ENCODE assay signal across 22 cellular contexts in the genomic region with DNA sequence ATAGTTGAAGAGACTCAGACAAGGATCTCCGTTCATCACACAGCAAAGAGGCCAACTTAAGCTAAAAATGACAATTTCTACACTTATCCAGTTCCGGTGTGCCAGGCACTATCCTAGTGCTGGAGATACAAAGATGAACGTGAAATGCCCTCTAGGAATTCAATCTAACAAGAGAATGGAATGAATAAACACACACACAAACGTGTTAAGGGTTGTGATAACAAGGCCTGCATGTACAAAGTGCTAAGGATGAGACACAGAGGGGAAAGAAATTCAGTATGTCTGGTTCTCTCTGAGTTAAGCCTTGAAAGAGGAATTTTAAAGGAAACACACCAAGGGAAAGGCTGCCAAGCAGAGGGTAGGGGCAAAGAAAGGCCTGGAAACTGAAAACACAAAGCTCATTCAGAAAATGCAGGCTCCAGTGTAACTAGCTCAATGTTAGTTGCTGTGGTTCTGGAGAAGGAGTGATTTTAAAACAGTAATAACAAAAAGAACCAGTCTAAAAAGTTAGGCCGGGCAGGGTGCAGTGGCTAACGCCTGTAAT.
DNase-seq lines count a peak whose midpoint lies in the region; TF ChIP-seq lines count a peak whose summit lies in the region.
"Had no signal": no experiment of that assay in that cellular context is flagged by ENCODE, and none has a peak within 500 bp of the region (broad histone marks: within the 10 kb centered on the region; RNA-seq: fewer than 3 reads in every experiment).

No MANE protein-coding gene starts in this region.

- H3K4me3 ChIP-seq in Loucy (ENCODE audit: low read length, poor library complexity, severe bottlenecking) (peak overlapping the region; percentile 78), mucosa of rectum (ENCODE audit: low read length in 2 of 2) (no peak overlapping the region), subcutaneous abdominal adipose tissue (ENCODE audit: low read depth in 1 of 5, low read length in 5 of 5) (no peak overlapping the region)
- H3K4me3 ChIP-seq: esophagus squamous epithelium, suprapubic skin had no signal

- DNase-seq in caudate nucleus (lab: John Stamatoyannopoulos, UW) (peak in 1 of 61 donors; percentile 31), activated gamma-delta T cell treated with Interleukin-2 at 50 U/mL for 16 hours (no peak), 8988T (no peak), COLO668 (lab: John Stamatoyannopoulos, UW; ENCODE audit: unreplicated experiment) (no peak)
- no peak for DNase-seq in stimulated activated CD8-positive, alpha-beta memory T cell treated with anti-CD3 and anti-CD28 coated beads, Interleukin-4, amount 100 ng/mL, for 48 hours
- DNase-seq: activated CD8-positive, alpha-beta memory T cell treated with anti-CD3 and anti-CD28 coated beads, Interleukin-2, amount 50 U/mL, for 48 hours; CD4-positive, CD25-positive, alpha-beta regulatory T cell; DMS153; effector CD4-positive, alpha-beta T cell; esophagus squamous epithelium; GF-D8; mesendoderm; NCI-H1694 treated with DMSO at 0.1 percent for 48 hours; NCI-H2227 treated with DMSO at 0.1 percent for 48 hours; OCI-M1; retina; stimulated activated CD4-positive, alpha-beta T cell treated with anti-CD3 and anti-CD28 coated beads, Interleukin-12 subunit alpha, Interleukin-12 subunit beta, amount 100 ng/mL, for 4 hours; WERI-Rb-1 had no signal

- peak overlapping the region; percentile 87 for H3K4me2 ChIP-seq in Loucy (ENCODE audit: low read depth, low read length, poor library complexity, severe bottlenecking)

- peak overlapping the region; percentile 84 for H3K27ac ChIP-seq in caudate nucleus (ENCODE audit: low read depth, low read length)
- peak overlapping the region; percentile 5 to 41 for H3K27ac ChIP-seq in mucosa of rectum (ENCODE audit: low read depth in 2 of 2, low read length in 2 of 2)
- no peak overlapping the region for H3K27ac ChIP-seq in subcutaneous abdominal adipose tissue (ENCODE audit: low read depth, low read length)
- H3K27ac ChIP-seq: suprapubic skin, WERI-Rb-1 had no signal

- H3K79me2 ChIP-seq in Loucy (ENCODE audit: insufficient read depth, low read length): peaks cover 83% of the 10 kb centered on the region

- H3K9ac ChIP-seq in Loucy (ENCODE audit: low read depth, low read length, poor library complexity, severe bottlenecking) (peak overlapping the region; percentile 72), mucosa of rectum (ENCODE audit: low read depth in 1 of 2, low read length in 2 of 2) (peak overlapping the region; percentile 2 to 50), subcutaneous abdominal adipose tissue (ENCODE audit: low read length in 5 of 5) (peak overlapping the region in 3 of 5 donors; percentile 4 to 63 (median 30))

- H3K4me1 ChIP-seq in Loucy (ENCODE audit: insufficient read depth, low read length, poor library complexity, severe bottlenecking) (peaks cover 57% of the 10 kb centered on the region), mucosa of rectum (ENCODE audit: control insufficient read depth in 2 of 2, insufficient read depth in 2 of 2, low read length in 2 of 2) (peaks cover 26 to 28% of the 10 kb centered on the region in 2 donors), subcutaneous abdominal adipose tissue (ENCODE audit: control insufficient read depth in 5 of 5, insufficient read depth in 5 of 5, low read length in 5 of 5) (peaks cover 8 to 52% (median 41%) of the 10 kb centered on the region in 5 donors)

- H3K36me3 ChIP-seq in Loucy (ENCODE audit: insufficient read depth, low read length) (no peaks in the 10 kb centered on the region), mucosa of rectum (ENCODE audit: control insufficient read depth in 2 of 2, insufficient read depth in 2 of 2, low read length in 2 of 2) (peaks cover 0 to 2% of the 10 kb centered on the region in 2 donors), subcutaneous abdominal adipose tissue (ENCODE audit: control insufficient read depth in 5 of 5, insufficient read depth in 5 of 5, low read length in 5 of 5) (no peaks in the 10 kb centered on the region)
- H3K36me3 ChIP-seq: esophagus squamous epithelium, suprapubic skin, WERI-Rb-1 had no signal

- peaks cover 68% of the 10 kb centered on the region for H4K20me1 ChIP-seq in Loucy (ENCODE audit: insufficient read depth, low read length, poor library complexity, severe bottlenecking)

- H3K27me3 ChIP-seq in Loucy (ENCODE audit: insufficient read depth, low read length, poor library complexity, severe bottlenecking) (no peaks in the 10 kb centered on the region), mucosa of rectum (ENCODE audit: control insufficient read depth in 2 of 2, insufficient read depth in 2 of 2, low read length in 2 of 2) (no peaks in the 10 kb centered on the region), subcutaneous abdominal adipose tissue (ENCODE audit: control insufficient read depth in 5 of 5, insufficient read depth in 4 of 5, low read length in 5 of 5) (no peaks in the 10 kb centered on the region)
- H3K27me3 ChIP-seq: esophagus squamous epithelium, suprapubic skin had no signal

- H2AFZ ChIP-seq in Loucy (ENCODE audit: low read length): no peak overlapping the region

- H3K9me3 ChIP-seq in Loucy (ENCODE audit: insufficient read depth, low read depth, low read length) (no peaks in the 10 kb centered on the region), mucosa of rectum (ENCODE audit: control insufficient read depth in 2 of 2, low read length in 2 of 2) (no peaks in the 10 kb centered on the region), subcutaneous abdominal adipose tissue (ENCODE audit: control insufficient read depth in 5 of 5, low read length in 5 of 5) (no peaks in the 10 kb centered on the region)
- H3K9me3 ChIP-seq: esophagus squamous epithelium, suprapubic skin had no signal

- no peak for TF ChIP-seq CTCF in Loucy (conservative IDR thresholded peaks at IDR 0.05; ENCODE audit: low read length)

- H3K9me2 ChIP-seq in Loucy (replicated peaks; ENCODE audit: low read depth, low read length): no peaks in the 10 kb centered on the region

- no peaks in the 10 kb centered on the region for H3F3A ChIP-seq in Loucy (ENCODE audit: low read depth)
